Comparison of ENCODE assay signal across 28 cellular contexts in the genomic region with DNA sequence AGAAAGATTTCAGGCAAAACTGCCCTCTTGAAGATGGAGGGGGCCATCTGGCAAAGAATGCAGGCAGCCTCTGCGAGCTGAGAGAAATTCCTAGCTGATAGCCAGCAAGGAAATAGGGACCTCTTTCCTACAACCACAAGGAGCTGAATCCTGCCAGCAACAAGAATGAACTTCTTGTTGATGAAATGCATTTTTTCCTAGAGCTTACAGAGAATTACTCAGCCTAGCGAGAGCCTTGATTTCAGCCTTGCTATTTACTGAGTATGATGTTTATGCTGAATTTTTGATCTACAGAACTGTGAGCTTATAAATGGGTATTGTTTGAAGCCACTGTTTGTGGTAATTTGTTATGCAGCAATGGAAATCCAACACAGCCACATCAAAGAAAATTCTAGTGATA.
A peak's percentile ranks its signal among the peaks of the same experiment; 100 is the strongest.
DNase-seq lines count a peak whose midpoint lies in the region; ATAC-seq and TF ChIP-seq lines count a peak whose summit lies in the region.
"Had no signal": no experiment of that assay in that cellular context is flagged by ENCODE, and none has a peak within 500 bp of the region (broad histone marks: within the 10 kb centered on the region; RNA-seq: fewer than 3 reads in every experiment).

No MANE protein-coding gene starts in this region.

- H3K18ac ChIP-seq in IMR-90 (ENCODE audit: low read depth, low read length): no peak overlapping the region

- WGBS in IMR-90 (ENCODE audit: extremely low coverage in 2 of 2, insufficient read length in 1 of 2), 2 experiments: no CpG with 5 or more reads among the region's 2 CpGs
- WGBS in heart left ventricle, 4 donors: 64 to 76% (median 72%) methylated on average over 2 of the region's 2 CpGs

- H2AK9ac ChIP-seq in IMR-90 (replicated peaks; ENCODE audit: low read depth, low read length, poor library complexity): no peak overlapping the region

- POLR2A ChIA-PET in IMR-90 (lab: Charles Lee; ENCODE audit: unreplicated experiment): no interaction called here

- no peak overlapping the region for H3K56ac ChIP-seq in IMR-90 (ENCODE audit: extremely low read depth, insufficient read depth, low read length)

- no peak overlapping the region for H2BK120ac ChIP-seq in IMR-90 (ENCODE audit: low read depth, low read length)

- H2BK20ac ChIP-seq in IMR-90 (ENCODE audit: low read depth, low read length): no peak overlapping the region

- H3K27ac ChIP-seq in IMR-90 (ENCODE audit: insufficient read depth, low read length): no peak overlapping the region
- no peak overlapping the region for H3K27ac ChIP-seq in heart left ventricle
- no peak overlapping the region for H3K27ac ChIP-seq in foreskin keratinocyte
- H3K27ac ChIP-seq: BLaER1, colonic mucosa, esophagus muscularis mucosa, ovary, tibial artery had no signal

- H3K9me1 ChIP-seq in IMR-90 (ENCODE audit: insufficient read depth, low read length): no peaks in the 10 kb centered on the region

- H3K14ac ChIP-seq in IMR-90 (replicated peaks; ENCODE audit: low read depth, low read length): no peak overlapping the region

- no peaks in the 10 kb centered on the region for H3K79me1 ChIP-seq in IMR-90 (ENCODE audit: low read depth in 1 of 2, low read length in 2 of 2)

- H2AK5ac ChIP-seq in IMR-90 (ENCODE audit: low read depth, low read length): no peak overlapping the region

- H3K4me3 Mint-ChIP-seq in Calu3 (ENCODE audit: low read depth, unreplicated experiment): no peak overlapping the region
- H3K4me3 Mint-ChIP-seq: activated naive CD8-positive, alpha-beta T cell treated with anti-CD3 and anti-CD28 coated beads, Interleukin-2, amount 10 ng/mL, durations not matched to agents 7 days and 5 days; stimulated activated naive CD8-positive, alpha-beta T cell treated with anti-CD3 and anti-CD28 coated beads, Interleukin-15, amount 100 ng/mL, for 72 hours had no signal

- H3K23ac ChIP-seq in IMR-90 (ENCODE audit: low read depth, low read length): no peak overlapping the region

- CTCF ChIA-PET in IMR-90 (lab: Yijun Ruan, JAX) (no interaction called here), Calu3 (lab: Charles Lee) (interaction anchor here (0.5 kb wide), 1 partner anchor 247 kb away, joined by 4 read pairs; no protein-coding TSS in a partner anchor)

- no peaks in the 10 kb centered on the region for H3K36me3 Mint-ChIP-seq in Calu3 (ENCODE audit: insufficient read depth, unreplicated experiment)
- H3K36me3 Mint-ChIP-seq: activated naive CD8-positive, alpha-beta T cell treated with anti-CD3 and anti-CD28 coated beads, Interleukin-2, amount 10 ng/mL, durations not matched to agents 7 days and 5 days had no signal

- peaks cover 3% of the 10 kb centered on the region for H3K9me3 Mint-ChIP-seq in Calu3 (ENCODE audit: low read depth, unreplicated experiment)

- H4K91ac ChIP-seq in IMR-90 (ENCODE audit: insufficient read depth, low read depth, low read length): no peak overlapping the region

- TF ChIP-seq RAD21 in IMR-90 (IDR thresholded peaks at IDR 0.05; ENCODE audit: low read length): no peak

- dilution Hi-C loops in IMR-90 (cut with HindIII; ENCODE audit: low sequenced_read_pairs, unreplicated experiment): no loop called here

- no peak overlapping the region for H3K9ac ChIP-seq in IMR-90 (ENCODE audit: low read depth, low read length)
- H3K9ac ChIP-seq: BLaER1 had no signal

- TF ChIP-seq POLR2A in IMR-90 (IDR thresholded peaks at IDR 0.05; ENCODE audit: low read depth, low read length): no peak
- TF ChIP-seq POLR2A in heart left ventricle (IDR thresholded peaks at IDR 0.05): no peak

- no peak overlapping the region for H2BK5ac ChIP-seq in IMR-90 (ENCODE audit: low read depth, low read length, poor library complexity, severe bottlenecking)

- H2AFZ ChIP-seq in IMR-90 (replicated peaks; ENCODE audit: low read length, poor library complexity): no peak overlapping the region

- H3K4me1 Mint-ChIP-seq in Calu3 (ENCODE audit: low read depth, unreplicated experiment): no peaks in the 10 kb centered on the region
- H3K4me1 Mint-ChIP-seq: activated naive CD8-positive, alpha-beta T cell treated with anti-CD3 and anti-CD28 coated beads, Interleukin-2, amount 10 ng/mL, durations not matched to agents 7 days and 5 days; stimulated activated naive CD8-positive, alpha-beta T cell treated with anti-CD3 and anti-CD28 coated beads, Interleukin-15, amount 100 ng/mL, for 72 hours had no signal

- H3K9me3 ChIP-seq in IMR-90 (ENCODE audit: control insufficient read depth, insufficient read depth, low read length) (no peaks in the 10 kb centered on the region), heart left ventricle (peaks cover 0 to 15% (median 0%) of the 10 kb centered on the region in 12 donors)
- H3K9me3 ChIP-seq: BLaER1, colonic mucosa, esophagus muscularis mucosa, ovary, tibial artery had no signal

- no peak overlapping the region for H4K5ac ChIP-seq in IMR-90 (ENCODE audit: low read depth, low read length)

- in situ Hi-C loops in IMR-90 (cut with MboI; ENCODE audit: low sequenced_read_pairs): no loop called here
- in situ Hi-C loops in astrocyte of the spinal cord (cut with HindIII; ENCODE audit: low sequenced_read_pairs): no loop called here

- no peak overlapping the region for H3K4me2 ChIP-seq in IMR-90 (ENCODE audit: low read depth, low read length)
- H3K4me2 ChIP-seq: BLaER1 had no signal

- H3K4me3 ChIP-seq in IMR-90 (ENCODE audit: insufficient read depth, low read depth, low read length) (no peak overlapping the region), astrocyte of the spinal cord (ENCODE audit: low read depth, low read length) (no peak overlapping the region), heart left ventricle (no peak overlapping the region), foreskin fibroblast (ENCODE audit: low read depth in 1 of 2, low read length in 2 of 2) (no peak overlapping the region)
- H3K4me3 ChIP-seq: BLaER1, colonic mucosa, esophagus muscularis mucosa, ovary, tibial artery had no signal

- H3K27me3 ChIP-seq in IMR-90 (ENCODE audit: control insufficient read depth, insufficient read depth, low read length): no peaks in the 10 kb centered on the region
- no peaks in the 10 kb centered on the region for H3K27me3 ChIP-seq in heart left ventricle
- H3K27me3 ChIP-seq in foreskin keratinocyte: no peaks in the 10 kb centered on the region
- H3K27me3 ChIP-seq: BLaER1, colonic mucosa, esophagus muscularis mucosa, ovary, tibial artery had no signal

- no peaks in the 10 kb centered on the region for H4K20me1 ChIP-seq in IMR-90 (ENCODE audit: insufficient read depth, low read length)
- H4K20me1 ChIP-seq: BLaER1 had no signal

- intact Hi-C loops in IMR-90 (cut with micrococcal nuclease) (no loop called here), heart left ventricle (cut with DNase I) (no loop called here), Calu3 (cut with micrococcal nuclease; ENCODE audit: unreplicated experiment) (no loop called here)

- H3K4ac ChIP-seq in IMR-90 (ENCODE audit: low read depth, low read length): no peak overlapping the region

- H4K8ac ChIP-seq in IMR-90 (ENCODE audit: low read depth in 2 of 2, low read length in 2 of 2): no peak overlapping the region

- TF ChIP-seq CTCF in IMR-90 (conservative IDR thresholded peaks at IDR 0.05; ENCODE audit: low read depth, low read length): no peak
- no peak for TF ChIP-seq CTCF in astrocyte of the spinal cord (IDR thresholded peaks at IDR 0.05; ENCODE audit: low read depth, low read length)
- TF ChIP-seq CTCF in heart left ventricle (IDR thresholded peaks at IDR 0.05): no peak
- TF ChIP-seq CTCF in foreskin fibroblast (IDR thresholded peaks at IDR 0.05; ENCODE audit: low read depth, low read length): no peak
- TF ChIP-seq CTCF in foreskin keratinocyte (conservative IDR thresholded peaks at IDR 0.05): no peak
- TF ChIP-seq CTCF in Calu3 (IDR thresholded peaks at IDR 0.05; ENCODE audit: unreplicated experiment): no peak

- ATAC-seq in IMR-90 (ENCODE audit: low read depth) (peak; percentile 76), heart left ventricle (no peak), foreskin keratinocyte (no peak)
- ATAC-seq: stimulated activated naive CD8-positive, alpha-beta T cell treated with anti-CD3 and anti-CD28 coated beads, Interleukin-15, amount 100 ng/mL, for 72 hours had no signal

- BruUV-seq in IMR-90 (replicated peaks; lab: Mats Ljungman, UMichigan): no TSS peak
- BruUV-seq in Calu3 (replicated peaks; lab: Mats Ljungman, UMichigan): no TSS peak

- no peaks in the 10 kb centered on the region for H3K4me1 ChIP-seq in IMR-90 (ENCODE audit: control insufficient read depth, insufficient read depth, low read length)
- H3K4me1 ChIP-seq in heart left ventricle: no peaks in the 10 kb centered on the region
- no peaks in the 10 kb centered on the region for H3K4me1 ChIP-seq in foreskin keratinocyte
- H3K4me1 ChIP-seq: BLaER1, colonic mucosa, esophagus muscularis mucosa, tibial artery had no signal

- H3K36me3 ChIP-seq in IMR-90 (ENCODE audit: control insufficient read depth, insufficient read depth, low read length) (no peaks in the 10 kb centered on the region), heart left ventricle (no peaks in the 10 kb centered on the region)
- H3K36me3 ChIP-seq: BLaER1, colonic mucosa, esophagus muscularis mucosa, ovary, tibial artery had no signal

- no peak overlapping the region for H2BK15ac ChIP-seq in IMR-90 (ENCODE audit: low read depth, low read length)

- H3K27ac Mint-ChIP-seq in Calu3 (ENCODE audit: unreplicated experiment): no peak overlapping the region
- H3K27ac Mint-ChIP-seq: activated naive CD8-positive, alpha-beta T cell treated with anti-CD3 and anti-CD28 coated beads, Interleukin-2, amount 10 ng/mL, durations not matched to agents 7 days and 5 days; stimulated activated naive CD8-positive, alpha-beta T cell treated with anti-CD3 and anti-CD28 coated beads, Interleukin-15, amount 100 ng/mL, for 72 hours had no signal

- H3K27me3 Mint-ChIP-seq in Calu3 (ENCODE audit: unreplicated experiment): no peaks in the 10 kb centered on the region
- H3K27me3 Mint-ChIP-seq: activated naive CD8-positive, alpha-beta T cell treated with anti-CD3 and anti-CD28 coated beads, Interleukin-2, amount 10 ng/mL, durations not matched to agents 7 days and 5 days; stimulated activated naive CD8-positive, alpha-beta T cell treated with anti-CD3 and anti-CD28 coated beads, Interleukin-15, amount 100 ng/mL, for 72 hours had no signal

- DNase-seq in AG08396 (ENCODE audit: low spot score): peak; percentile 28
- DNase-seq in IMR-90: peak; percentile 60
- DNase-seq in astrocyte of the spinal cord (ENCODE audit: low read depth, low spot score): peak; percentile 23
- DNase-seq in foreskin melanocyte: peak; percentile 82
- DNase-seq in heart left ventricle: no peak
- DNase-seq in foreskin fibroblast: no peak
- DNase-seq in foreskin keratinocyte: no peak
- no peak for DNase-seq in Calu3
- DNase-seq: activated CD4-positive, alpha-beta T cell treated with anti-CD3 and anti-CD28 coated beads for 4 hours; activated effector memory CD4-positive, alpha-beta T cell treated with anti-CD3 and anti-CD28 coated beads, Interleukin-2, amount 50 U/mL, for 16 hours; activated naive CD8-positive, alpha-beta T cell treated with anti-CD3 and anti-CD28 coated beads, Interleukin-2, amount 10 ng/mL, durations not matched to agents 7 days and 5 days; colonic mucosa; GF-D8; glutamatergic neuron; kidney glomerular epithelial cell; MV-4-11; NCI-H1694; OCI-M1; ovary; retina; SHP77; small intestine; stimulated activated CD4-positive, alpha-beta T cell treated with anti-CD3 and anti-CD28 coated beads, Interleukin-1b, Interleukin-23, amount 100 ng/mL, for 48 hours; stimulated activated CD8-positive, alpha-beta memory T cell treated with anti-CD3 and anti-CD28 coated beads, Interleukin-4, amount 100 ng/mL, for 48 hours; stimulated activated naive CD8-positive, alpha-beta T cell treated with anti-CD3 and anti-CD28 coated beads, Interleukin-15, amount 100 ng/mL, for 72 hours; tibial artery had no signal

Comparison
In these comparisons a context has a peak if more than half of its experiments do, and no peak if none do; other contexts are left out.
1. DNase-seq: peak in AG08396 (single experiment), IMR-90 (single experiment), astrocyte of the spinal cord (single experiment) and foreskin melanocyte (single experiment); none in heart left ventricle (0 of 5), foreskin fibroblast (0 of 2), foreskin keratinocyte (0 of 2) and Calu3 (single experiment).